14 cellular contexts compared by ENCODE assay signal in genomic region chr3:192366916-192367315, GRCh38.
DNase-seq lines count a peak whose midpoint lies in the region; ATAC-seq and TF ChIP-seq lines count a peak whose summit lies in the region.
"Had no signal": no experiment of that assay in that cellular context is flagged by ENCODE, and none has a peak within 500 bp of the region (broad histone marks: within the 10 kb centered on the region; RNA-seq: fewer than 3 reads in every experiment).

No MANE protein-coding gene starts in this region.

- H3K27ac ChIP-seq in left ventricle myocardium inferior (replicated peaks): peak overlapping the region; percentile 25
- H3K27ac ChIP-seq: BLaER1 treated with 17β-estradiol and CSF1 and Interleukin-3, amounts not matched to agents 10 nM and 100 nM; HL-60 had no signal

- intact Hi-C loops in left ventricle myocardium inferior (cut with micrococcal nuclease) (no loop called here), Right ventricle myocardium superior (cut with DNase I) (no loop called here)

- H3K9me3 ChIP-seq in left ventricle myocardium inferior (replicated peaks): no peaks in the 10 kb centered on the region
- H3K9me3 ChIP-seq: BLaER1 treated with 17β-estradiol and CSF1 and Interleukin-3, amounts not matched to agents 10 nM and 100 nM had no signal

- DNase-seq in left ventricle myocardium inferior (no peak), Right ventricle myocardium superior (no peak), NCI-H82 (lab: John Stamatoyannopoulos, UW) (peak; percentile 84), cerebellar cortex (ENCODE audit: low spot score) (peak; percentile 60), NCI-H2029 treated with DMSO at 0.1 percent for 48 hours (lab: John Stamatoyannopoulos, UW) (no peak)
- no peak for DNase-seq in stimulated activated CD4-positive, alpha-beta T cell treated with anti-CD3 and anti-CD28 coated beads, Interleukin-4, amount 100 ng/mL, for 4 hours
- DNase-seq in stimulated activated naive CD8-positive, alpha-beta T cell treated with anti-CD3 and anti-CD28 coated beads, Interleukin-15, Interleukin-2, amounts not matched to agents 100 U/mL and 50 U/mL, for 24 hours: no peak
- DNase-seq: Calu3; CD8-positive, alpha-beta T cell; GDM1; HCEC 1CT had no signal

- H3K36me3 ChIP-seq in left ventricle myocardium inferior: no peaks in the 10 kb centered on the region
- H3K36me3 ChIP-seq: BLaER1 treated with 17β-estradiol and CSF1 and Interleukin-3, amounts not matched to agents 10 nM and 100 nM had no signal

- H3K4me3 ChIP-seq in left ventricle myocardium inferior: no peak overlapping the region
- H3K4me3 ChIP-seq: BLaER1 treated with 17β-estradiol and CSF1 and Interleukin-3, amounts not matched to agents 10 nM and 100 nM; GM23338 had no signal

- TF ChIP-seq CTCF in left ventricle myocardium inferior (IDR thresholded peaks at IDR 0.05; ENCODE audit: borderline replicate concordance): no peak

- H3K4me1 ChIP-seq in left ventricle myocardium inferior: peaks cover 56% of the 10 kb centered on the region
- H3K4me1 ChIP-seq: BLaER1 treated with 17β-estradiol and CSF1 and Interleukin-3, amounts not matched to agents 10 nM and 100 nM had no signal

- H3K27me3 ChIP-seq in left ventricle myocardium inferior (ENCODE audit: low read depth): no peaks in the 10 kb centered on the region
- H3K27me3 ChIP-seq: BLaER1 treated with 17β-estradiol and CSF1 and Interleukin-3, amounts not matched to agents 10 nM and 100 nM had no signal

- ATAC-seq in Right ventricle myocardium superior (ENCODE audit: poor library complexity): no peak
- no peak for ATAC-seq in stimulated activated naive CD8-positive, alpha-beta T cell treated with anti-CD3 and anti-CD28 coated beads, Interleukin-15, Interleukin-2, amounts not matched to agents 100 U/mL and 50 U/mL, for 24 hours
- ATAC-seq: CD8-positive, alpha-beta T cell; GM23338 had no signal

Comparison
In these comparisons a context has a peak if more than half of its experiments do, and no peak if none do; other contexts are left out.
1. DNase-seq: peak in NCI-H82 (single experiment) and cerebellar cortex (single experiment); none in left ventricle myocardium inferior (single experiment), Right ventricle myocardium superior (single experiment), stimulated activated CD4-positive, alpha-beta T cell treated with anti-CD3 and anti-CD28 coated beads, Interleukin-4, amount 100 ng/mL, for 4 hours (0 of 2), stimulated activated naive CD8-positive, alpha-beta T cell treated with anti-CD3 and anti-CD28 coated beads, Interleukin-15, Interleukin-2, amounts not matched to agents 100 U/mL and 50 U/mL, for 24 hours (single experiment) and NCI-H2029 treated with DMSO at 0.1 percent for 48 hours (single experiment).